Comparison of ENCODE assay signal across 8 cellular contexts in genomic region chr17:17970699-17971430, GRCh38. TPM values are rescaled to one million over a fixed set of nuclear protein-coding genes. Genes with fewer than 3 reads are reported as not detected.
DNase-seq lines count a peak whose midpoint lies in the region; ATAC-seq and TF ChIP-seq lines count a peak whose summit lies in the region.

No MANE protein-coding gene starts in this region.

- no peak for ATAC-seq in HG03571 (IDR thresholded peaks at IDR 0.05; ENCODE audit: unreplicated experiment)

- intact Hi-C loops in dendritic cell treated with granulocyte-macrophage colony-stimulating factor and Interleukin-4, amounts not matched to agents 40 ng/mL and 50 ng/mL, for 4 days (cut with micrococcal nuclease), result loop anchor here (5.0 kb wide), 1 partner anchor 219 kb away; no protein-coding TSS in a partner anchor

- H3K9me3 ChIP-seq in BE2C (no peaks in the 10 kb centered on the region), Loucy (ENCODE audit: insufficient read depth, low read depth, low read length) (no peaks in the 10 kb centered on the region)

- H3K9me3 Mint-ChIP-seq in dendritic cell treated with granulocyte-macrophage colony-stimulating factor and Interleukin-4, amounts not matched to agents 40 ng/mL and 50 ng/mL, for 4 days, result no peaks in the 10 kb centered on the region
- no peaks in the 10 kb centered on the region for H3K9me3 Mint-ChIP-seq in nephron progenitor cell

- H3K4me1 ChIP-seq in BE2C (no peaks in the 10 kb centered on the region), Loucy (ENCODE audit: insufficient read depth, low read length, poor library complexity, severe bottlenecking) (peaks cover 19% of the 10 kb centered on the region)

- H3K9ac ChIP-seq in Loucy (ENCODE audit: low read depth, low read length, poor library complexity, severe bottlenecking), result peak overlapping the region; percentile 74

- H3K27ac Mint-ChIP-seq in dendritic cell treated with granulocyte-macrophage colony-stimulating factor and Interleukin-4, amounts not matched to agents 40 ng/mL and 50 ng/mL, for 4 days, result peak overlapping the region; percentile 46
- no peak overlapping the region for H3K27ac Mint-ChIP-seq in nephron progenitor cell

- no peak overlapping the region for H2AFZ ChIP-seq in Loucy (ENCODE audit: low read length)

- H3K36me3 ChIP-seq in BE2C (no peaks in the 10 kb centered on the region), Loucy (ENCODE audit: insufficient read depth, low read length) (no peaks in the 10 kb centered on the region)

- H3K27me3 Mint-ChIP-seq in dendritic cell treated with granulocyte-macrophage colony-stimulating factor and Interleukin-4, amounts not matched to agents 40 ng/mL and 50 ng/mL, for 4 days, result no peaks in the 10 kb centered on the region
- H3K27me3 Mint-ChIP-seq in nephron progenitor cell (ENCODE audit: low read depth, poor library complexity), result peaks cover 30% of the 10 kb centered on the region

- H3K4me3 ChIP-seq in BE2C (ENCODE audit: low read depth, low read length), result peak overlapping the region; percentile 60
- peak overlapping the region; percentile 75 for H3K4me3 ChIP-seq in Loucy (ENCODE audit: low read length, poor library complexity, severe bottlenecking)

- DNase-seq in BE2C (no peak), nephron progenitor cell (peak; percentile 40), COR-L47 (lab: John Stamatoyannopoulos, UW) (no peak), AG08396 (ENCODE audit: low spot score) (no peak)
- DNase-seq in effector CD8-positive, alpha-beta T cell (lab: John Stamatoyannopoulos, UW), result no peak

- peaks cover 6% of the 10 kb centered on the region for H4K20me1 ChIP-seq in Loucy (ENCODE audit: insufficient read depth, low read length, poor library complexity, severe bottlenecking)

- H3K9me2 ChIP-seq in Loucy (replicated peaks; ENCODE audit: low read depth, low read length), result no peaks in the 10 kb centered on the region

- H3K36me3 Mint-ChIP-seq in dendritic cell treated with granulocyte-macrophage colony-stimulating factor and Interleukin-4, amounts not matched to agents 40 ng/mL and 50 ng/mL, for 4 days (ENCODE audit: low read depth), result no peaks in the 10 kb centered on the region
- no peaks in the 10 kb centered on the region for H3K36me3 Mint-ChIP-seq in nephron progenitor cell (ENCODE audit: low read depth)

- peaks cover 39% of the 10 kb centered on the region for H3K4me1 Mint-ChIP-seq in dendritic cell treated with granulocyte-macrophage colony-stimulating factor and Interleukin-4, amounts not matched to agents 40 ng/mL and 50 ng/mL, for 4 days (ENCODE audit: low read depth)
- H3K4me1 Mint-ChIP-seq in nephron progenitor cell, result peaks cover 25% of the 10 kb centered on the region

- no peaks in the 10 kb centered on the region for H3K27me3 ChIP-seq in BE2C
- H3K27me3 ChIP-seq in Loucy (ENCODE audit: insufficient read depth, low read length, poor library complexity, severe bottlenecking), result no peaks in the 10 kb centered on the region

- H3F3A ChIP-seq in Loucy (ENCODE audit: low read depth), result no peaks in the 10 kb centered on the region

- peaks cover 17% of the 10 kb centered on the region; the same call in 1 of the 2 replicates for H3K79me2 ChIP-seq in Loucy (ENCODE audit: insufficient read depth, low read length)

- TF ChIP-seq CTCF in BE2C (IDR thresholded peaks at IDR 0.05; ENCODE audit: low read depth, low read length) (no peak), Loucy (conservative IDR thresholded peaks at IDR 0.05; ENCODE audit: low read length) (no peak), nephron progenitor cell (IDR thresholded peaks at IDR 0.05) (no peak)

- peak overlapping the region; percentile 92 for H3K4me3 Mint-ChIP-seq in dendritic cell treated with granulocyte-macrophage colony-stimulating factor and Interleukin-4, amounts not matched to agents 40 ng/mL and 50 ng/mL, for 4 days
- H3K4me3 Mint-ChIP-seq in nephron progenitor cell, result peak overlapping the region; percentile 79

- H3K4me2 ChIP-seq in Loucy (ENCODE audit: low read depth, low read length, poor library complexity, severe bottlenecking), result peak overlapping the region; percentile 98

RNA-seq across cellular contexts. Expression of gene TOM1L2, which starts 1.3 kb away (rescaled TPM):
- 15.8 TPM for polyA plus RNA-seq in BE2C (2012; ENCODE audit: insufficient read depth, insufficient read length, low read depth)

RNA-seq across cellular contexts. Expression of gene DRC3, which starts 1.8 kb away (rescaled TPM):
- 7.0 TPM for polyA plus RNA-seq in BE2C (2012; ENCODE audit: insufficient read depth, insufficient read length, low read depth)
